ENCODE assay signal across 20 cellular contexts in the genomic region with DNA sequence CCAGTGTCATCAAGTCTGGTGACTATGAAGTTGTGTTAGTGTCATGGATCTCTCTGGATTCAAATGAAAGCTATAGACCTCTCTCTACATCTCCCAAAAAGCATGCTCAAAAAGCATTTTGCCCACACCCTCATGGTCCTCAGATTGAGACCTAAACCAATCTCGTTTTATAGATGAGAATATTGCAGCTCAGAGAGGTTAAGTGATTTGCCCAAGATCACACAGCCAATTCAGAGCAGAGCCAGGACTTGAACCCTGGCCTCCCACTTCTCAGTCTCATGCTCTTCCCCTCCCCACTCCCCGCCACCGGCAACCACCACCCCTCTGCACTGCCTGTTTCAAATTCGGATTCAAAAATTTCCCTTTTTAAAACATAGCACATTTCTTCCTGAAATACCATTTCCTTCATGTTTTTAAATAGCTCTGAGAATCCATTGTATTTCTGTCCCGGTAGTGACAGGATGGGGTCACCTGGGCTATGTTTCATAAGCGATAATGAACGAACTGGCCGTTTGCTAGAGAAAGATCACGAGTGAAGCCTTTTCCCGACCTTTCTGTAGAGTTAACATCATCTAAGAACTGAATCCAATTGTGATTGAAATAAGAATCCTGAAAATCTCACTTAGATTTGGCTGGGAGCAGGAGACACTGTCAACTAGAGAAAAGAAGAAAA. TPM values are rescaled to one million over a fixed set of nuclear protein-coding genes. Genes with fewer than 3 reads are reported as not detected.
DNase-seq lines count a peak whose midpoint lies in the region; ATAC-seq and TF ChIP-seq lines count a peak whose summit lies in the region.
"Had no signal": no experiment of that assay in that cellular context is flagged by ENCODE, and none has a peak within 500 bp of the region (broad histone marks: within the 10 kb centered on the region; RNA-seq: fewer than 3 reads in every experiment).

No MANE protein-coding gene starts in this region.

- H3K27me3 ChIP-seq in BLaER1 (no peaks in the 10 kb centered on the region), parathyroid adenoma (ENCODE audit: control insufficient read depth, insufficient read depth, low read length) (no peaks in the 10 kb centered on the region)

- H2AFZ ChIP-seq in parathyroid adenoma = no peak overlapping the region
- H2AFZ ChIP-seq: GM23338 had no signal

- peaks cover 2% of the 10 kb centered on the region for H3K4me1 Mint-ChIP-seq in T-helper 17 cell
- H3K4me1 Mint-ChIP-seq in activated T-helper 17 cell treated with anti-CD3 and anti-CD28 coated beads, Interleukin-2, amount 50 U/mL, for 72 hours = no peaks in the 10 kb centered on the region
- H3K4me1 Mint-ChIP-seq: B cell; CD4-positive, alpha-beta memory T cell had no signal

- in situ Hi-C loops in KBM-7 (cut with MboI; ENCODE audit: low pct_unique_long_range_greater_than_20kb, low sequenced_read_pairs) = no loop called here

- H3K4me3 ChIP-seq in BLaER1 (no peak overlapping the region), parathyroid adenoma (ENCODE audit: low read depth, low read length) (no peak overlapping the region)
- H3K4me3 ChIP-seq: GM23338, HAP-1 had no signal

- no peaks in the 10 kb centered on the region for H4K20me1 ChIP-seq in BLaER1

- DNase-seq in T-helper 17 cell = no peak
- DNase-seq in dermis microvascular lymphatic vessel endothelial cell (ENCODE audit: low read depth in 2 of 2) = peak; percentile 48 to 67
- DNase-seq in KBM-7 = no peak
- DNase-seq in NCI-H226 = no peak
- DNase-seq: C1 segment of cervical spinal cord; Calu3; CD4-positive, alpha-beta memory T cell; COR-L47; DMS53; DMS79 treated with DMSO at 0.1 percent for 48 hours; GF-D8; HFFc6 had no signal

- H3K36me3 Mint-ChIP-seq in T-helper 17 cell (ENCODE audit: low read depth) = no peaks in the 10 kb centered on the region
- H3K36me3 Mint-ChIP-seq in activated T-helper 17 cell treated with anti-CD3 and anti-CD28 coated beads, Interleukin-2, amount 50 U/mL, for 72 hours (ENCODE audit: low read depth) = no peaks in the 10 kb centered on the region
- H3K36me3 Mint-ChIP-seq: CD4-positive, alpha-beta memory T cell had no signal

- TF ChIP-seq CTCF in parathyroid adenoma (IDR thresholded peaks at IDR 0.05) = no peak

- peaks cover 14% of the 10 kb centered on the region for H3K27me3 Mint-ChIP-seq in T-helper 17 cell
- peaks cover 11% of the 10 kb centered on the region for H3K27me3 Mint-ChIP-seq in activated T-helper 17 cell treated with anti-CD3 and anti-CD28 coated beads, Interleukin-2, amount 50 U/mL, for 72 hours

- no peaks in the 10 kb centered on the region for H3K36me3 ChIP-seq in BLaER1
- no peaks in the 10 kb centered on the region for H3K36me3 ChIP-seq in parathyroid adenoma (ENCODE audit: control insufficient read depth, insufficient read depth, low read length)
- H3K36me3 ChIP-seq: HAP-1 had no signal

- no peaks in the 10 kb centered on the region for H3K79me2 ChIP-seq in parathyroid adenoma

- H3K4me1 ChIP-seq in BLaER1 (peaks cover 47% of the 10 kb centered on the region), parathyroid adenoma (no peaks in the 10 kb centered on the region)
- H3K4me1 ChIP-seq: HAP-1 had no signal

- ATAC-seq in T-helper 17 cell = no peak
- ATAC-seq in activated T-helper 17 cell treated with anti-CD3 and anti-CD28 coated beads, Interleukin-2, amount 50 U/mL, for 72 hours (replicated peaks) = no peak
- no peak for ATAC-seq in HG03378 (IDR thresholded peaks at IDR 0.05; ENCODE audit: unreplicated experiment)
- ATAC-seq: GM23338 had no signal

- H3K9me3 ChIP-seq in BLaER1 (no peaks in the 10 kb centered on the region), T-helper 17 cell (ENCODE audit: control insufficient read depth, low read length, poor library complexity, severe bottlenecking) (no peaks in the 10 kb centered on the region), parathyroid adenoma (ENCODE audit: control insufficient read depth, low read length) (no peaks in the 10 kb centered on the region)
- H3K9me3 ChIP-seq: HAP-1 had no signal

- H3K27ac Mint-ChIP-seq in T-helper 17 cell = no peak overlapping the region
- H3K27ac Mint-ChIP-seq in activated T-helper 17 cell treated with anti-CD3 and anti-CD28 coated beads, Interleukin-2, amount 50 U/mL, for 72 hours = no peak overlapping the region
- H3K27ac Mint-ChIP-seq: B cell; CD4-positive, alpha-beta memory T cell; GM23338; HFFc6 had no signal

- H3K9me3 Mint-ChIP-seq in activated T-helper 17 cell treated with anti-CD3 and anti-CD28 coated beads, Interleukin-2, amount 50 U/mL, for 72 hours = no peaks in the 10 kb centered on the region
- H3K9me3 Mint-ChIP-seq: GM23338, HFFc6 had no signal

- H3K4me2 ChIP-seq in BLaER1 (peak overlapping the region; percentile 75), parathyroid adenoma (ENCODE audit: low read length) (no peak overlapping the region)
- H3K4me2 ChIP-seq: GM23338 had no signal

- H3K27ac ChIP-seq in BLaER1 (no peak overlapping the region), parathyroid adenoma (peak overlapping the region; percentile 25)

- H3K9ac ChIP-seq in BLaER1 (peak overlapping the region; percentile 15; the same call in 1 of the 2 replicates), parathyroid adenoma (no peak overlapping the region)

- H3K4me3 Mint-ChIP-seq in T-helper 17 cell = peak overlapping the region; percentile 15
- H3K4me3 Mint-ChIP-seq in activated T-helper 17 cell treated with anti-CD3 and anti-CD28 coated beads, Interleukin-2, amount 50 U/mL, for 72 hours = no peak overlapping the region
- H3K4me3 Mint-ChIP-seq: B cell; CD4-positive, alpha-beta memory T cell; GM23338; HFFc6 had no signal

RNA-seq across cellular contexts. Expression of a gene that starts 0.8 kb away (rescaled TPM):
- not detected for total RNA-seq in T-helper 17 cell
- 0.51 TPM in 1 of 2 replicates, not detected in the other for total RNA-seq in dermis microvascular lymphatic vessel endothelial cell
- total RNA-seq in activated T-helper 17 cell treated with anti-CD3 and anti-CD28 coated beads, Interleukin-2, amount 50 U/mL, for 72 hours = 1 to 10 TPM in 1 of 2 donors, not detected in 1; 1.3 TPM
- total RNA-seq: B cell; Calu3; CD4-positive, alpha-beta memory T cell; G401 had no signal

Comparison
In these comparisons a context has a peak if more than half of its experiments do, and no peak if none do; other contexts are left out.
1. DNase-seq: peak in dermis microvascular lymphatic vessel endothelial cell (2 of 2); none in T-helper 17 cell (0 of 3), KBM-7 (single experiment) and NCI-H226 (single experiment).